Comparison of ENCODE assay signal across 8 cellular contexts in the genomic region with DNA sequence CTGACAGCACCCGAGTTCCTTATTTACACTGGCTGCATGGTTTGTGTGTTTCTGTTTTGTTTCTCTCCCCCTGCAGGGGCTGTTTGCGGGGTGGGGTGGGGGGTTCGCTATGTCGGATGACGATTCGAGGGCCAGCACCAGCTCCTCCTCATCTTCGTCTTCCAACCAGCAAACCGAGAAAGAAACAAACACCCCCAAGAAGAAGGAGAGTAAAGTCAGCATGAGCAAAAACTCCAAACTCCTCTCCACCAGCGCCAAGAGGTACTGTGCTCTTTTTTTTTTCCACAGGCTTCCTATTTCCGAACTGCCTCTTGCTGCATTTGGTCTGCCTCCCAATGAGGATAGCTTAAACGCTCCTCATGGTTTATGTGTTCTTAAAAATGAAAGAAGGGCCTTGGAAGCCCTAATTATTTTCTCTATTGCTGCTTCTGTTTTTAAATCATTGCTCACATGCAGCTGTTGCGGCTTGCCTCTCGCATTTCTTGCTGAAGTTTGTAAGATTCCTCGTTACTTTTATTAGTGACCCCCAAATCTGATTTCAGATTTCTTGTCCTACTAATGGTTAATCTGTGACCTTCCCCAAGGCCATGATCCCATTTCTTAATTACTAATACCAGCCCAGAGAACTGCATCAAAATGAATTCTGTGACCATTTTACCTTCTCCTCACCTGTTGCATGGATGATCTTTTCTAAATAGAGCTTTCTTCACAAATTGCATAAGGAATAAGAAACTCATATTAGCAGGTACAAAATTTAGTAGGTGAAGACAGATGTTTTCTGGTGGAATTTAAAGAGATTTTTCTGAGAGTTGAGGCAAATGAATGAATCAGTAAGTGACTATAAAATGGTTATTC. TPM values are rescaled to one million over a fixed set of nuclear protein-coding genes. Genes with fewer than 3 reads are reported as not detected.
DNase-seq lines count a peak whose midpoint lies in the region; ATAC-seq and TF ChIP-seq lines count a peak whose summit lies in the region.

No MANE protein-coding gene starts in this region.

- H3K4me3 ChIP-seq in BLaER1 (peak overlapping the region; percentile 81), HEK293 (ENCODE audit: low read depth, low read length) (peak overlapping the region; percentile 68), trophoblast cell (ENCODE audit: low read depth, low read length) (peak overlapping the region; percentile 86)

- H3K4me3 Mint-ChIP-seq in activated CD4-positive, alpha-beta memory T cell treated with anti-CD3 and anti-CD28 coated beads, Interleukin-2, amount 10 ng/mL, durations not matched to agents 7 days and 5 days: peak overlapping the region; percentile 88

- no peak overlapping the region for H4K8ac ChIP-seq in trophoblast cell (ENCODE audit: low read depth, low read length)

- H3K27ac ChIP-seq in BLaER1 (peak overlapping the region; percentile 96), HEK293 (ENCODE audit: extremely low read depth, low read depth, low read length) (peak overlapping the region; percentile 55), trophoblast cell (ENCODE audit: low read depth, low read length) (no peak overlapping the region)

- H3K36me3 ChIP-seq in BLaER1: peaks cover 14% of the 10 kb centered on the region; the same call in 1 of the 2 replicates
- H3K36me3 ChIP-seq in HEK293 (ENCODE audit: control insufficient read depth in 2 of 2, insufficient read depth in 1 of 2, low read length in 2 of 2): peaks cover 0 to 26% of the 10 kb centered on the region in 2 experiments; a peak in 1 of 3 replicates
- no peaks in the 10 kb centered on the region for H3K36me3 ChIP-seq in trophoblast cell (ENCODE audit: control insufficient read depth in 1 of 2, insufficient read depth in 2 of 2, low read length in 2 of 2)

- no peak overlapping the region for H2BK5ac ChIP-seq in trophoblast cell (ENCODE audit: low read depth, low read length, poor library complexity)

- H2BK120ac ChIP-seq in trophoblast cell (ENCODE audit: insufficient read depth, low read length, poor library complexity): no peak overlapping the region

- H4K91ac ChIP-seq in trophoblast cell (ENCODE audit: low read depth, low read length): no peak overlapping the region

- no peak overlapping the region for H2AFZ ChIP-seq in trophoblast cell (ENCODE audit: insufficient read depth, low read length, poor library complexity)

- no CpG with 5 or more reads among the region's 14 CpGs for WGBS in trophoblast cell (ENCODE audit: extremely low coverage, insufficient coverage, insufficient read length)

- H3K9me3 Mint-ChIP-seq in activated CD4-positive, alpha-beta memory T cell treated with anti-CD3 and anti-CD28 coated beads, Interleukin-2, amount 10 ng/mL, durations not matched to agents 7 days and 5 days: no peaks in the 10 kb centered on the region

- H3K4me1 Mint-ChIP-seq in activated CD4-positive, alpha-beta memory T cell treated with anti-CD3 and anti-CD28 coated beads, Interleukin-2, amount 10 ng/mL, durations not matched to agents 7 days and 5 days: peaks cover 53% of the 10 kb centered on the region

- TF ChIP-seq CTCF in HEK293 (tag by site-specific recombination; IDR thresholded peaks at IDR 0.05): no peak

- POLR2A ChIA-PET in HEK293 (lab: Yijun Ruan, JAX): interaction anchor here (0.7 to 1.9 kb wide), 2 partner anchors 9 to 110 kb away, joined by 3 to 10 read pairs; partner anchors contain the start of genes NKIRAS1 and RPL15
- POLR2A ChIA-PET in activated CD4-positive, alpha-beta memory T cell treated with anti-CD3 and anti-CD28 coated beads, Interleukin-2, amount 10 ng/mL, durations not matched to agents 7 days and 5 days (lab: Charles Lee): interaction anchor here (6.1 kb wide), 1 partner anchor 110 kb away, joined by 64 read pairs; the partner anchor contains the start of genes NKIRAS1 and RPL15

- no peak overlapping the region for H2BK12ac ChIP-seq in trophoblast cell (ENCODE audit: low read length)

- H3K4me1 ChIP-seq in BLaER1 (peaks cover 45% of the 10 kb centered on the region), HEK293 (ENCODE audit: control insufficient read depth, insufficient read depth, low read length) (0 out of 2 replicates have a peak, but pooled peaks cover 6% of the 10 kb centered on the region), trophoblast cell (ENCODE audit: control insufficient read depth in 1 of 2, insufficient read depth in 2 of 2, low read length in 2 of 2) (peaks cover 2 to 5% of the 10 kb centered on the region in 2 experiments)

- peaks cover 8% of the 10 kb centered on the region for H3K79me1 ChIP-seq in trophoblast cell (ENCODE audit: low read length)

- H3K79me2 ChIP-seq in trophoblast cell (ENCODE audit: control insufficient read depth, insufficient read depth, low read length, poor library complexity): peaks cover 12% of the 10 kb centered on the region

- H4K12ac ChIP-seq in trophoblast cell (ENCODE audit: low read depth, low read length): no peak overlapping the region

- H3K23ac ChIP-seq in trophoblast cell (ENCODE audit: low read length): no peak overlapping the region

- H3K4me2 ChIP-seq in BLaER1: peak overlapping the region; percentile 93
- peak overlapping the region; percentile 71 for H3K4me2 ChIP-seq in trophoblast cell (ENCODE audit: low read length)

- H3K14ac ChIP-seq in trophoblast cell (ENCODE audit: low read length): peak overlapping the region; percentile 17

- ATAC-seq in GM18519 (IDR thresholded peaks at IDR 0.05; ENCODE audit: low FRiP score, unreplicated experiment): no peak

- no peak overlapping the region for H2AK5ac ChIP-seq in trophoblast cell (ENCODE audit: low read length)

- H3K4ac ChIP-seq in trophoblast cell (ENCODE audit: low read depth, low read length): peak overlapping the region; percentile 47

- H3K9me3 ChIP-seq in BLaER1 (no peaks in the 10 kb centered on the region), HEK293 (ENCODE audit: control insufficient read depth, insufficient read depth, low read depth, low read length) (no peaks in the 10 kb centered on the region), trophoblast cell (ENCODE audit: insufficient read depth, low read depth, low read length) (no peaks in the 10 kb centered on the region)

- peaks cover 44% of the 10 kb centered on the region for H3K36me3 Mint-ChIP-seq in activated CD4-positive, alpha-beta memory T cell treated with anti-CD3 and anti-CD28 coated beads, Interleukin-2, amount 10 ng/mL, durations not matched to agents 7 days and 5 days (ENCODE audit: low read depth)

- H3K27me3 ChIP-seq in BLaER1 (no peaks in the 10 kb centered on the region), trophoblast cell (ENCODE audit: insufficient read depth, low read length) (no peaks in the 10 kb centered on the region)

- peaks cover 17% of the 10 kb centered on the region for H3K27me3 Mint-ChIP-seq in activated CD4-positive, alpha-beta memory T cell treated with anti-CD3 and anti-CD28 coated beads, Interleukin-2, amount 10 ng/mL, durations not matched to agents 7 days and 5 days

- CTCF ChIA-PET in HEK293 (lab: Yijun Ruan, JAX): interaction anchor here (0.9 kb wide), 1 partner anchor 16 kb away, joined by 3 read pairs; no protein-coding TSS in a partner anchor
- CTCF ChIA-PET in activated CD4-positive, alpha-beta memory T cell treated with anti-CD3 and anti-CD28 coated beads, Interleukin-2, amount 10 ng/mL, durations not matched to agents 7 days and 5 days (lab: Charles Lee): interaction anchor here (0.6 kb wide), 1 partner anchor 14 kb away, joined by 3 read pairs; no protein-coding TSS in a partner anchor

- no peak for DNase-seq in activated CD4-positive, alpha-beta memory T cell treated with anti-CD3 and anti-CD28 coated beads, Interleukin-2, amount 10 ng/mL, durations not matched to agents 7 days and 5 days
- DNase-seq in glomerular visceral epithelial cell (ENCODE audit: extremely low spot score): peak; percentile 10
- DNase-seq in trophoblast cell: peak in 1 of 2 donors; percentile 28
- DNase-seq in activated CD8-positive, alpha-beta memory T cell treated with anti-CD3 and anti-CD28 coated beads, Interleukin-2, amount 50 U/mL, for 4 hours: no peak
- DNase-seq in NK-92 treated with Interleukin-12 subunit alpha and Interleukin-12 subunit beta, amount 100 ng/mL, for 24 hours (lab: John Stamatoyannopoulos, UW): no peak

- peak overlapping the region; percentile 94 for H3K9ac ChIP-seq in BLaER1
- peak overlapping the region; percentile 13 for H3K9ac ChIP-seq in trophoblast cell (ENCODE audit: low read length)

- peak overlapping the region; percentile 9 for H3K18ac ChIP-seq in trophoblast cell (ENCODE audit: low read length)

- peak overlapping the region; percentile 65 for H3K27ac Mint-ChIP-seq in activated CD4-positive, alpha-beta memory T cell treated with anti-CD3 and anti-CD28 coated beads, Interleukin-2, amount 10 ng/mL, durations not matched to agents 7 days and 5 days

- H4K20me1 ChIP-seq in BLaER1: peaks cover 53% of the 10 kb centered on the region

TF ChIP-seq in HEK293, 187 proteins besides CTCF, POLR2A, EP300 and RAD21 (continues in another document):
- TF ChIP-seq SALL2 (tag by site-specific recombination; IDR thresholded peaks at IDR 0.05; ENCODE audit: borderline replicate concordance): no peak
- TF ChIP-seq FEZF1 (tag by site-specific recombination; IDR thresholded peaks at IDR 0.05): peak; percentile 12; the same call in 1 of the 2 replicates
- TF ChIP-seq ZNF660 (tag by site-specific recombination; IDR thresholded peaks at IDR 0.05): no peak
- TF ChIP-seq REPIN1 (tag by site-specific recombination; IDR thresholded peaks at IDR 0.05; ENCODE audit: low read depth): no peak
- TF ChIP-seq ZNF621 (tag by site-specific recombination; IDR thresholded peaks at IDR 0.05): no peak
- TF ChIP-seq ZNF121 (tag by site-specific recombination; IDR thresholded peaks at IDR 0.05): no peak
- peak; percentile 82; the same call in 1 of the 2 replicates for TF ChIP-seq ZNF610 (tag by site-specific recombination; IDR thresholded peaks at IDR 0.05; ENCODE audit: borderline replicate concordance)
- TF ChIP-seq, protein P1, sequence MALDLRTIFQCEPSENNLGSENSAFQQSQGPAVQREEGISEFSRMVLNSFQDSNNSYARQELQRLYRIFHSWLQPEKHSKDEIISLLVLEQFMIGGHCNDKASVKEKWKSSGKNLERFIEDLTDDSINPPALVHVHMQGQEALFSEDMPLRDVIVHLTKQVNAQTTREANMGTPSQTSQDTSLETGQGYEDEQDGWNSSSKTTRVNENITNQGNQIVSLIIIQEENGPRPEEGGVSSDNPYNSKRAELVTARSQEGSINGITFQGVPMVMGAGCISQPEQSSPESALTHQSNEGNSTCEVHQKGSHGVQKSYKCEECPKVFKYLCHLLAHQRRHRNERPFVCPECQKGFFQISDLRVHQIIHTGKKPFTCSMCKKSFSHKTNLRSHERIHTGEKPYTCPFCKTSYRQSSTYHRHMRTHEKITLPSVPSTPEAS (tag by site-specific recombination; IDR thresholded peaks at IDR 0.05): no peak
- TF ChIP-seq SCRT1 (tag by site-specific recombination; IDR thresholded peaks at IDR 0.05; ENCODE audit: borderline replicate concordance): peak; percentile 94
- TF ChIP-seq ZNF223 (tag by site-specific recombination; IDR thresholded peaks at IDR 0.05): no peak
- no peak for TF ChIP-seq ZNF600 (tag by site-specific recombination; IDR thresholded peaks at IDR 0.05)

RNA-seq across cellular contexts. Expression of gene UBE2E1, which starts 1.6 kb away (rescaled TPM):
- total RNA-seq in activated CD4-positive, alpha-beta memory T cell treated with anti-CD3 and anti-CD28 coated beads, Interleukin-2, amount 10 ng/mL, durations not matched to agents 7 days and 5 days: 10 to 100 TPM; 64.0 to 72.8 TPM
- 130 and 138 TPM in 2 replicates for polyA plus RNA-seq in trophoblast cell (2013)
